Comparison of ENCODE assay signal across 18 cellular contexts in genomic region chr10:107579970-107580369, GRCh38.
"Had no signal": no experiment of that assay in that cellular context is flagged by ENCODE, and none has a peak within 500 bp of the region (broad histone marks: within the 10 kb centered on the region; RNA-seq: fewer than 3 reads in every experiment).

No MANE protein-coding gene starts in this region.

- H3K4me2 ChIP-seq: SK-N-SH had no signal

- H3K9me3 ChIP-seq: SK-N-SH had no signal

- DNase-seq: KBM-7, MM.1S, NCI-H1092 treated with DMSO at 0.1 percent for 48 hours, NCI-H1436, NCI-H187, NCI-H2029, NCI-H2081 treated with DMSO at 0.1 percent for 48 hours, NCI-H2171, NCI-H226, NCI-H446, NCI-H510A, NCI-H524 treated with DMSO at 0.1 percent for 48 hours, NCI-H69, NCI-H774, SHP77, SK-N-SH had no signal

- H3K9ac ChIP-seq: SK-N-SH had no signal

- H3K27ac ChIP-seq: RWPE1 had no signal

- ATAC-seq: Panc1 had no signal
